8 cellular contexts compared by ENCODE assay signal in the genomic region with DNA sequence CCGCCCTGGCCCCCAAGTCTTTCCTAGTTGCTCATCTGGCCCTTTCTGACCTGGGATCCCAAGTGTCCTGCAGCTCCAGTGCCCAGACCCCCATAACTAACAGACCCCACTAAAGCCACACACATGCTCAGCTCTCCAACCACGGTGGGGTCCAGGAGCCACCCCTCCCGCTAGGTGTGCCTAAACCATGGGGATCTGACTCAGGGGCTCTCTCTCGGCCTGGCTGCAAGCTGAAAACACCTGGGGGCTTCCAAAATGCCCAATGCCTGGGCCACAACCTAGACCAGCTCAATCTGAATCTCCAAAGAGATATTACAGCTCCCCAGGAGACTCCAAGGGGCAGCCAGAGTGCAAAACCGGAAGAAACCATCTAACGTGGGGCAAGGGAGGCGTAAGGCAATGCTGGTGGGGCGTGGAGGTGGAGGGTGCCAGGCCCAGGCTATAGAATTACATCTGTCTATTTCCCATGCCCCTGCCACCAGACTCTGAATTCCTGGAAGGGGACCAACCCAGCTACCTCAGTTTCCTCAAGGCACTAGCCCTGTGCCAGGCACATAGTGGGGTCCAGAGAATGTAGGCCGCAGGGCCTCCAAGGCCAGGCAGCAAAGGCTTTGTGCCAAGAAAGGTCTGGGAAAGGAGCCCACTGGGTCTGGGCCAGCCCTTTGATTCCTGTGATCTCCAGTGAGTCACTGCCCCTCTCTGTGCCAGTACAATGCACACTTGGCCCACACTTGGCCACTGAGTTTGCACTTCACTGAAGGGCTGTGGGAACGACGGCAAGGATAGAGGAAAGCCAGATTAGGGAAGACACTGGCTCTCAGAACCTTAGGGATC. TPM values are rescaled to one million over a fixed set of nuclear protein-coding genes. Genes with fewer than 3 reads are reported as not detected.
A peak's percentile ranks its signal among the peaks of the same experiment; 100 is the strongest.
DNase-seq lines count a peak whose midpoint lies in the region; ATAC-seq lines count a peak whose summit lies in the region.

No MANE protein-coding gene starts in this region.

- H3K4me2 ChIP-seq in mesenchymal stem cell (ENCODE audit: low read length, poor library complexity, severe bottlenecking) (no peak overlapping the region), mesendoderm (ENCODE audit: low read length) (no peak overlapping the region)

- CTCF ChIA-PET in activated CD8-positive, alpha-beta memory T cell treated with anti-CD3 and anti-CD28 coated beads, Interleukin-2, amount 10 ng/mL, durations not matched to agents 7 days and 5 days (lab: Charles Lee) = interaction anchor here (1.0 to 1.2 kb wide), 3 partner anchors 13 to 58 kb away, joined by 3 read pairs; partner anchors contain the start of gene TBC1D10B

- WGBS in mesenchymal stem cell = 96% methylated on average over 11 of the region's 11 CpGs
- no CpG with 5 or more reads among the region's 11 CpGs for WGBS in mesendoderm (ENCODE audit: extremely low coverage, insufficient coverage, low lambda C conversion rate)

- DNase-seq in activated CD8-positive, alpha-beta memory T cell treated with anti-CD3 and anti-CD28 coated beads, Interleukin-2, amount 10 ng/mL, durations not matched to agents 7 days and 5 days = no peak
- no peak for DNase-seq in activated CD8-positive, alpha-beta memory T cell treated with anti-CD3 and anti-CD28 coated beads, Interleukin-2, amount 50 U/mL, for 4 hours
- DNase-seq in cerebellar cortex (ENCODE audit: low spot score) (peak; percentile 76), mesenchymal stem cell (no peak), ureter (ENCODE audit: low spot score) (peak; percentile 85), mesendoderm (no peak)
- no peak for DNase-seq in effector memory CD4-positive, alpha-beta T cell

- no peak for ATAC-seq in activated CD8-positive, alpha-beta memory T cell treated with anti-CD3 and anti-CD28 coated beads, Interleukin-2, amount 10 ng/mL, durations not matched to agents 7 days and 5 days
- ATAC-seq in HG03159 (IDR thresholded peaks at IDR 0.05; ENCODE audit: unreplicated experiment) = no peak

- H2AK5ac ChIP-seq in mesenchymal stem cell (ENCODE audit: low read length, severe bottlenecking) (no peak overlapping the region), mesendoderm (ENCODE audit: low read length) (no peak overlapping the region)

- H3K4me1 ChIP-seq in mesenchymal stem cell (ENCODE audit: control insufficient read depth, insufficient read depth, low read depth, low read length) (peaks cover 41% of the 10 kb centered on the region), mesendoderm (ENCODE audit: control insufficient read depth, low read depth, low read length) (peaks cover 2% of the 10 kb centered on the region)
- H3K4me1 ChIP-seq in effector memory CD4-positive, alpha-beta T cell (ENCODE audit: control insufficient read depth, insufficient read depth, low read length, poor library complexity, severe bottlenecking) = peaks cover 24% of the 10 kb centered on the region

- H4K5ac ChIP-seq in mesendoderm (ENCODE audit: low read length) = no peak overlapping the region

- H2AFZ ChIP-seq in mesenchymal stem cell (ENCODE audit: low read depth, low read length) = no peak overlapping the region

- H3K4me3 ChIP-seq in mesenchymal stem cell (ENCODE audit: insufficient read depth in 1 of 2, low read depth in 1 of 2, low read length in 2 of 2) (peak overlapping the region in 1 of 2 experiments; percentile 23), mesendoderm (ENCODE audit: low read length) (no peak overlapping the region)
- H3K4me3 ChIP-seq in effector memory CD4-positive, alpha-beta T cell (ENCODE audit: insufficient read depth, low read depth, low read length, poor library complexity, severe bottlenecking) = no peak overlapping the region

- H3K4ac ChIP-seq in mesenchymal stem cell (ENCODE audit: low read depth in 1 of 2, low read length in 2 of 2) (no peak overlapping the region), mesendoderm (ENCODE audit: low read depth, low read length) (no peak overlapping the region)

- H3K23ac ChIP-seq in mesenchymal stem cell (ENCODE audit: low read length in 2 of 2) (no peak overlapping the region), mesendoderm (ENCODE audit: low read length) (no peak overlapping the region)

- peak overlapping the region; percentile 52 for H3K9ac ChIP-seq in mesenchymal stem cell (ENCODE audit: low read length)
- H3K9ac ChIP-seq in mesendoderm (ENCODE audit: low read length) = no peak overlapping the region

- peaks cover 15% of the 10 kb centered on the region for H3K79me2 ChIP-seq in mesendoderm (ENCODE audit: control insufficient read depth, insufficient read depth, low read length)

- H3K14ac ChIP-seq in mesenchymal stem cell (ENCODE audit: low read length in 2 of 2) = no peak overlapping the region

- peaks cover 66% of the 10 kb centered on the region for H3K4me1 Mint-ChIP-seq in activated CD8-positive, alpha-beta memory T cell treated with anti-CD3 and anti-CD28 coated beads, Interleukin-2, amount 10 ng/mL, durations not matched to agents 7 days and 5 days

- peak overlapping the region; percentile 81 for H3K27ac Mint-ChIP-seq in activated CD8-positive, alpha-beta memory T cell treated with anti-CD3 and anti-CD28 coated beads, Interleukin-2, amount 10 ng/mL, durations not matched to agents 7 days and 5 days

- H3K79me1 ChIP-seq in mesenchymal stem cell (replicated peaks; ENCODE audit: low read length, poor library complexity, severe bottlenecking) = peaks cover 28% of the 10 kb centered on the region
- peaks cover 15% of the 10 kb centered on the region for H3K79me1 ChIP-seq in mesendoderm (ENCODE audit: low read length)

- H3K9me3 ChIP-seq in mesenchymal stem cell (ENCODE audit: control insufficient read depth, low read length) = no peaks in the 10 kb centered on the region
- H3K9me3 ChIP-seq in effector memory CD4-positive, alpha-beta T cell (ENCODE audit: control insufficient read depth, low read length) = no peaks in the 10 kb centered on the region

- H3K27ac ChIP-seq in mesenchymal stem cell (ENCODE audit: low read length, poor library complexity, severe bottlenecking) (no peak overlapping the region), mesendoderm (ENCODE audit: low read depth, low read length) (no peak overlapping the region)
- no peak overlapping the region for H3K27ac ChIP-seq in effector memory CD4-positive, alpha-beta T cell (ENCODE audit: insufficient read depth, low read length, poor library complexity, severe bottlenecking)

- no peak overlapping the region for H3K4me3 Mint-ChIP-seq in activated CD8-positive, alpha-beta memory T cell treated with anti-CD3 and anti-CD28 coated beads, Interleukin-2, amount 10 ng/mL, durations not matched to agents 7 days and 5 days

- no peaks in the 10 kb centered on the region for H3K27me3 ChIP-seq in mesenchymal stem cell (ENCODE audit: control insufficient read depth in 1 of 2, insufficient read depth in 1 of 2, low read length in 2 of 2)
- no peaks in the 10 kb centered on the region for H3K27me3 ChIP-seq in effector memory CD4-positive, alpha-beta T cell (replicated peaks; ENCODE audit: control insufficient read depth, insufficient read depth, low read length, poor library complexity, severe bottlenecking)
- H3K27me3 ChIP-seq in mesendoderm (ENCODE audit: insufficient read depth, low read length, poor library complexity) = no peaks in the 10 kb centered on the region

- no peak overlapping the region for H2BK15ac ChIP-seq in mesenchymal stem cell (ENCODE audit: low read depth, poor library complexity, severe bottlenecking)
- no peak overlapping the region for H2BK15ac ChIP-seq in mesendoderm (replicated peaks; ENCODE audit: low read depth)

- H3K9me3 Mint-ChIP-seq in activated CD8-positive, alpha-beta memory T cell treated with anti-CD3 and anti-CD28 coated beads, Interleukin-2, amount 10 ng/mL, durations not matched to agents 7 days and 5 days (ENCODE audit: low read depth) = no peaks in the 10 kb centered on the region

- H3K18ac ChIP-seq in mesenchymal stem cell (ENCODE audit: low read depth in 1 of 2, low read length in 2 of 2) (no peak overlapping the region), mesendoderm (ENCODE audit: low read length) (no peak overlapping the region)

- H2BK120ac ChIP-seq in mesenchymal stem cell (ENCODE audit: low read depth, low read length) (no peak overlapping the region), mesendoderm (ENCODE audit: low read depth, low read length) (no peak overlapping the region)

- H4K8ac ChIP-seq in mesenchymal stem cell (ENCODE audit: low read length) = no peak overlapping the region
- H4K8ac ChIP-seq in mesendoderm (ENCODE audit: low read depth, low read length) = no peak overlapping the region

- no peak overlapping the region for H3K56ac ChIP-seq in mesendoderm (ENCODE audit: low read length)

- H2BK5ac ChIP-seq in mesenchymal stem cell (ENCODE audit: low read depth, low read length, poor library complexity, severe bottlenecking) (no peak overlapping the region), mesendoderm (ENCODE audit: low read length) (no peak overlapping the region)

- no peaks in the 10 kb centered on the region for H3K27me3 Mint-ChIP-seq in activated CD8-positive, alpha-beta memory T cell treated with anti-CD3 and anti-CD28 coated beads, Interleukin-2, amount 10 ng/mL, durations not matched to agents 7 days and 5 days

- peaks cover 23% of the 10 kb centered on the region for H3K36me3 Mint-ChIP-seq in activated CD8-positive, alpha-beta memory T cell treated with anti-CD3 and anti-CD28 coated beads, Interleukin-2, amount 10 ng/mL, durations not matched to agents 7 days and 5 days

- H4K91ac ChIP-seq in mesenchymal stem cell (ENCODE audit: low read length) = no peak overlapping the region

- H3K36me3 ChIP-seq in mesenchymal stem cell (ENCODE audit: control insufficient read depth in 1 of 2, insufficient read depth in 2 of 2, low read depth in 1 of 2, low read length in 2 of 2) (peaks cover 40 to 49% of the 10 kb centered on the region in 2 experiments), mesendoderm (ENCODE audit: control insufficient read depth, insufficient read depth, low read length) (peaks cover 8% of the 10 kb centered on the region)
- peaks cover 35% of the 10 kb centered on the region for H3K36me3 ChIP-seq in effector memory CD4-positive, alpha-beta T cell (ENCODE audit: control insufficient read depth, insufficient read depth, low read length)

- no peak overlapping the region for H2BK12ac ChIP-seq in mesenchymal stem cell (ENCODE audit: low read length in 2 of 2)

RNA-seq across cellular contexts. Expression of gene CD2BP2, which starts 3.3 kb away (rescaled TPM):
- 10 to 100 TPM; 70.0 to 94.9 TPM for total RNA-seq in activated CD8-positive, alpha-beta memory T cell treated with anti-CD3 and anti-CD28 coated beads, Interleukin-2, amount 10 ng/mL, durations not matched to agents 7 days and 5 days
- polyA plus RNA-seq in mesenchymal stem cell (2013, experiment 1 of 2) = 41.7 TPM
- polyA plus RNA-seq in mesenchymal stem cell (2013, experiment 2 of 2) = 43.6 TPM
- 69.0 TPM for total RNA-seq in ureter
- polyA plus RNA-seq in mesendoderm (2013, experiment 1 of 2) = 34.8 TPM
- polyA plus RNA-seq in mesendoderm (2013, experiment 2 of 2) = 33.7 TPM

RNA-seq across cellular contexts. Expression of gene TBC1D10B, which starts 18.5 kb away (rescaled TPM):
- total RNA-seq in activated CD8-positive, alpha-beta memory T cell treated with anti-CD3 and anti-CD28 coated beads, Interleukin-2, amount 10 ng/mL, durations not matched to agents 7 days and 5 days = 10 to 100 TPM; 84.1 to 87.3 TPM
- polyA plus RNA-seq in mesenchymal stem cell (2013, experiment 1 of 2) = 23.4 TPM
- 21.8 TPM for polyA plus RNA-seq in mesenchymal stem cell (2013, experiment 2 of 2)
- 36.9 TPM for total RNA-seq in ureter
- 16.1 TPM for polyA plus RNA-seq in mesendoderm (2013, experiment 1 of 2)
- polyA plus RNA-seq in mesendoderm (2013, experiment 2 of 2) = 16.6 TPM

RNA-seq across cellular contexts. Expression of gene MYL11, which starts 22.8 kb away (rescaled TPM):
- total RNA-seq in activated CD8-positive, alpha-beta memory T cell treated with anti-CD3 and anti-CD28 coated beads, Interleukin-2, amount 10 ng/mL, durations not matched to agents 7 days and 5 days = 1 to 10 TPM in 1 of 2 experiments, not detected in 1; 1.0 TPM
- polyA plus RNA-seq in mesenchymal stem cell (2013, experiment 1 of 2) = 1.7 TPM
- 3.1 TPM for polyA plus RNA-seq in mesenchymal stem cell (2013, experiment 2 of 2)
- 2.9 TPM for total RNA-seq in ureter
- 3.7 TPM for polyA plus RNA-seq in mesendoderm (2013, experiment 1 of 2)
- polyA plus RNA-seq in mesendoderm (2013, experiment 2 of 2) = 5.2 TPM

RNA-seq across cellular contexts. Expression of gene SEPTIN1, which starts 30.6 kb away (rescaled TPM):
- 100 to 1,000 TPM; 259 to 278 TPM for total RNA-seq in activated CD8-positive, alpha-beta memory T cell treated with anti-CD3 and anti-CD28 coated beads, Interleukin-2, amount 10 ng/mL, durations not matched to agents 7 days and 5 days
- 1.3 TPM for polyA plus RNA-seq in mesenchymal stem cell (2013, experiment 1 of 2)
- 1.3 TPM for polyA plus RNA-seq in mesenchymal stem cell (2013, experiment 2 of 2)
- total RNA-seq in ureter = 8.2 TPM
- 0.69 TPM for polyA plus RNA-seq in mesendoderm (2013, experiment 1 of 2)
- 0.57 TPM for polyA plus RNA-seq in mesendoderm (2013, experiment 2 of 2)

RNA-seq across cellular contexts. Expression of gene ZNF48, which starts 43.4 kb away (rescaled TPM):
- total RNA-seq in activated CD8-positive, alpha-beta memory T cell treated with anti-CD3 and anti-CD28 coated beads, Interleukin-2, amount 10 ng/mL, durations not matched to agents 7 days and 5 days = 10 to 100 TPM; 13.7 to 15.6 TPM
- 6.3 TPM for polyA plus RNA-seq in mesenchymal stem cell (2013, experiment 1 of 2)
- 5.5 TPM for polyA plus RNA-seq in mesenchymal stem cell (2013, experiment 2 of 2)
- total RNA-seq in ureter = 8.1 TPM
- 21.1 TPM for polyA plus RNA-seq in mesendoderm (2013, experiment 1 of 2)
- 22.0 TPM for polyA plus RNA-seq in mesendoderm (2013, experiment 2 of 2)

Comparison
In these comparisons a context has a peak if more than half of its experiments do, and no peak if none do; other contexts are left out.
1. DNase-seq: peak in cerebellar cortex (single experiment) and ureter (single experiment); none in activated CD8-positive, alpha-beta memory T cell treated with anti-CD3 and anti-CD28 coated beads, Interleukin-2, amount 10 ng/mL, durations not matched to agents 7 days and 5 days (single experiment), activated CD8-positive, alpha-beta memory T cell treated with anti-CD3 and anti-CD28 coated beads, Interleukin-2, amount 50 U/mL, for 4 hours (single experiment), mesenchymal stem cell (single experiment), effector memory CD4-positive, alpha-beta T cell (0 of 3) and mesendoderm (single experiment).